In the genomic region with DNA sequence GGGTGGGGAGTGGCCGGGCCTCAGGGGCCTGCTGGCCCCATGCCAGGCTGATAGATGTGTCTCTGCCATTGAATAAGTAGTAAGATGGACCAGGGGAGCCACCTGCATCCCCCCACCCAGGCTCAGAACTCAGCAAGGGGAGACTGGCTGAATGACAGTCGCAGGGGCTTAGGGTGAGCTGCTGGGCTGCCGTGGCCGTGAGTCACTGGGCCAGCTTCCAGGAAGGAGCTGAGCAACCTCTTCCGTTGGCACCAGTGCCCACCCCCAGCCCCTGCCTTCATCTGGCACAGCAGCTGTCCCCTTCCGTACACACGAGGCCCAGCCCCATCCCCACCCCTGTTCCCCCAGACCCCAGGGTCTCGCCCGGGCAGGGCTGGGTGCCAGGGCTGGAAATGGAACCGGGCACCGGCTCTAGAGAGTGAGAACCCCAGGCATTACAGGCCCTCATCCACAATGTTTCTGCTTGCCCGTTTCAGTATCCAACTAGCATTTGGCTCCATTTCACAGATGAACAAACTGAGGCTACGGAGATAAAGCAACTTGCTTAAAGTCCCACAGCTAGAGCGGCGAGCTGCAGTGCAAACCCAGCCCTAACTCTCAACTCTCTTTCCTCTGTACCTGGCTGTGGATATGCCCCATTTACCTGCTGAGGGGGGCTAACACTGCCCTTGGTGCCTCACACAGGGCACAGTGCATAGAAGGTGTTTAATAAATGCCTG, we compare ENCODE assay signal across 1 cellular context.
TF ChIP-seq lines count a peak whose summit lies in the region.

No MANE protein-coding gene starts in this region.

TF ChIP-seq in HepG2, 621 proteins besides CTCF, POLR2A, EP300 and RAD21:
- TF ChIP-seq HOXA5 (CRISPR knock-in tag; IDR thresholded peaks at IDR 0.05) (no peak), ZNF740 (CRISPR knock-in tag; IDR thresholded peaks at IDR 0.05) (no peak), ZHX2 (IDR thresholded peaks at IDR 0.05; ENCODE audit: low read depth) (no peak), ZHX2 (CRISPR knock-in tag; IDR thresholded peaks at IDR 0.05; ENCODE audit: borderline replicate concordance) (no peak), ZNF780A (CRISPR knock-in tag; IDR thresholded peaks at IDR 0.05) (no peak), ZNF629 (CRISPR knock-in tag; conservative IDR thresholded peaks at IDR 0.05) (peak; percentile 89), RBFOX2 (IDR thresholded peaks at IDR 0.05; ENCODE audit: low read depth, low read length) (no peak), ZFYVE20 (CRISPR knock-in tag; IDR thresholded peaks at IDR 0.05; ENCODE audit: borderline replicate concordance, low read depth) (no peak), ZMYM3 (CRISPR knock-in tag; IDR thresholded peaks at IDR 0.05) (0 out of 2 replicates have a peak, but pooled peaks have one; percentile 30), ZNF124 (CRISPR knock-in tag; IDR thresholded peaks at IDR 0.05) (no peak), TEAD3 (CRISPR knock-in tag; optimal IDR thresholded peaks at IDR 0.05; ENCODE audit: borderline replicate concordance) (no peak), ZNF724P (CRISPR knock-in tag; IDR thresholded peaks at IDR 0.05; ENCODE audit: borderline replicate concordance) (no peak), SP140L (CRISPR knock-in tag; IDR thresholded peaks at IDR 0.05; ENCODE audit: borderline replicate concordance) (no peak), ZMAT3 (CRISPR knock-in tag; conservative IDR thresholded peaks at IDR 0.05) (no peak), ZNF350 (CRISPR knock-in tag; IDR thresholded peaks at IDR 0.05; ENCODE audit: borderline replicate concordance, low read depth) (no peak)
